In genomic region chr2:96537734-96538486, GRCh38 we compare ENCODE assay signal across 8 cellular contexts. TPM values are rescaled to one million over a fixed set of nuclear protein-coding genes. Genes with fewer than 3 reads are reported as not detected.
A peak's percentile ranks its signal among the peaks of the same experiment; 100 is the strongest.
DNase-seq lines count a peak whose midpoint lies in the region; ATAC-seq and TF ChIP-seq lines count a peak whose summit lies in the region.

No MANE protein-coding gene starts in this region.

- peaks cover 36% of the 10 kb centered on the region for H3K4me1 ChIP-seq in HUES6 (ENCODE audit: control insufficient read depth, insufficient read depth, low read length)

- no peak overlapping the region for H3K27ac ChIP-seq in HUES6 (ENCODE audit: low read depth, low read length)

- peak overlapping the region; percentile 74 for H3K4me3 ChIP-seq in HUES6 (ENCODE audit: low read depth, low read length)
- H3K4me3 ChIP-seq in fibroblast of the aortic adventitia (ENCODE audit: low read depth, low read length), result peak overlapping the region; percentile 76
- H3K4me3 ChIP-seq in retinal pigment epithelial cell (ENCODE audit: low read length), result peak overlapping the region; percentile 69

- H3K9ac ChIP-seq in HUES6 (ENCODE audit: low read length), result peak overlapping the region; percentile 42

- peaks cover 26% of the 10 kb centered on the region for H3K27me3 ChIP-seq in HUES6 (ENCODE audit: control insufficient read depth, insufficient read depth, low read length)

- no peak for TF ChIP-seq CTCF in fibroblast of the aortic adventitia (IDR thresholded peaks at IDR 0.05; ENCODE audit: insufficient read depth, low read length)
- no peak for TF ChIP-seq CTCF in retinal pigment epithelial cell (conservative IDR thresholded peaks at IDR 0.05; ENCODE audit: low read depth, low read length)

- ATAC-seq in GM19463 (IDR thresholded peaks at IDR 0.05; ENCODE audit: unreplicated experiment) (no peak), HG03196 (IDR thresholded peaks at IDR 0.05; ENCODE audit: unreplicated experiment) (no peak), HG03442 (IDR thresholded peaks at IDR 0.05; ENCODE audit: unreplicated experiment) (no peak)

- H3K36me3 ChIP-seq in HUES6 (ENCODE audit: control insufficient read depth, insufficient read depth, low read length), result no peaks in the 10 kb centered on the region

- H3K9me3 ChIP-seq in HUES6 (ENCODE audit: control insufficient read depth, insufficient read depth, low read depth, low read length), result no peaks in the 10 kb centered on the region

- DNase-seq in activated T-cell treated with anti-CD3 and anti-CD28 coated beads, Interleukin-2, amount 50 U/mL, for 48 hours, result peak; percentile 66 to 68
- no peak for DNase-seq in fibroblast of the aortic adventitia (ENCODE audit: low read depth)
- no peak for DNase-seq in retinal pigment epithelial cell (ENCODE audit: low read depth)
- no peak for DNase-seq in HUDEP-2 (lab: John Stamatoyannopoulos, UW; ENCODE audit: unreplicated experiment in 76 of 76)

RNA-seq across cellular contexts. Expression of gene ARID5A, which starts 1.4 kb away (rescaled TPM):
- total RNA-seq in fibroblast of the aortic adventitia (ENCODE audit: low replicate concordance), result 7.8 and 8.3 TPM in 2 replicates

RNA-seq across cellular contexts. Expression of gene NEURL3, which starts 32.8 kb away (rescaled TPM):
- not detected in 2 replicates for total RNA-seq in fibroblast of the aortic adventitia (ENCODE audit: low replicate concordance)

Comparison
In these comparisons a context has a peak if more than half of its experiments do, and no peak if none do; other contexts are left out.
1. DNase-seq: peak in activated T-cell treated with anti-CD3 and anti-CD28 coated beads, Interleukin-2, amount 50 U/mL, for 48 hours (2 of 2); none in fibroblast of the aortic adventitia (single experiment), retinal pigment epithelial cell (single experiment) and HUDEP-2 (0 of 76).
2. Peak in every context shown above with its lines, with median percentiles within 50 percentile points of each other: H3K4me3 ChIP-seq.